In the genomic region with DNA sequence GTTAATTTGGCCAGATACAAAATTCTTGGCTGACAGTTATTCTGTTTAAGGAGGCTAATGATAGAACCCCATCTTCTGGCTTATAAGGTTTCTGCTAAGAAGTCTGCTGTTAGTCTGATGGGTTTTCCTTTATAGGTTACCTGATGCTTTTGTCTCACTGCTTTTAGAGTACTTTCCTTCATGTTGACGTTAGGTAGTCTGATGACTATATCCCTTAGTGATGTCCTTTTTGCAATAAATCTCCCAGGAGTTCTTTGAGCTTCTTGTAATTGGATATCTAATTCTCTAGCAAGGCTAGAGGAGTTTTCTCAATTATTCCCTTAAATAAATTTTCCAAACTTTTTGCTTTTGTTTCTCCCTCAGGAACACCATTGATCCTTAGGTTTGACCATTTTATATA, we compare ENCODE assay signal across 21 cellular contexts.
"Had no signal": no experiment of that assay in that cellular context is flagged by ENCODE, and none has a peak within 500 bp of the region (broad histone marks: within the 10 kb centered on the region; RNA-seq: fewer than 3 reads in every experiment).

No MANE protein-coding gene starts in this region.

- H3K27me3 ChIP-seq: brain microvascular endothelial cell, cardiac muscle cell had no signal

- DNase-seq: activated B cell treated with CpG ODN at 0.5 μM for 24 hours; activated CD4-positive, alpha-beta T cell treated with anti-CD3 and anti-CD28 coated beads for 1 hour; activated CD4-positive, alpha-beta T cell treated with anti-CD3 and anti-CD28 coated beads, Interleukin-2, amount 10 ng/mL, durations not matched to agents 24 days and 14 days; activated CD4-positive, alpha-beta T cell treated with anti-CD3 and anti-CD28 coated beads, Interleukin-2, amount 50 U/mL, for 48 hours; activated CD8-positive, alpha-beta memory T cell treated with anti-CD3 and anti-CD28 coated beads for 24 hours; activated effector memory CD4-positive, alpha-beta T cell treated with anti-CD3 and anti-CD28 coated beads, Interleukin-2, amount 50 U/mL, for 16 hours; activated naive CD4-positive, alpha-beta T cell treated with anti-CD3 and anti-CD28 coated beads for 36 hours; activated T-cell treated with anti-CD3 and anti-CD28 coated beads, Interleukin-2, amount 50 U/mL, for 4 hours; amygdala; brain microvascular endothelial cell; NCI-H1105 treated with DMSO at 0.1 percent for 48 hours; NCI-H1436 treated with DMSO at 0.1 percent for 48 hours; NCI-H187 treated with DMSO at 0.1 percent for 48 hours; NCI-H2081 treated with DMSO at 0.1 percent for 48 hours; NCI-H345; NCI-H510A; SHP77 treated with DMSO at 0.1 percent for 48 hours; T-helper 17 cell; T-helper 9 cell had no signal

- ATAC-seq: activated T-cell treated with anti-CD3 and anti-CD28 coated beads, Interleukin-2, amount 50 U/mL, for 4 hours; T-helper 17 cell had no signal

- H3K4me3 ChIP-seq: cardiac muscle cell had no signal

- H3K27ac ChIP-seq: brain microvascular endothelial cell, cardiac muscle cell had no signal

- FAIRE-seq: RCC 7860 had no signal

- H3K36me3 ChIP-seq: brain microvascular endothelial cell, cardiac muscle cell had no signal
